Comparison of ENCODE assay signal across 23 cellular contexts in genomic region chr7:91313113-91313512, GRCh38. TPM values are rescaled to one million over a fixed set of nuclear protein-coding genes. Genes with fewer than 3 reads are reported as not detected.
DNase-seq lines count a peak whose midpoint lies in the region; ATAC-seq, FAIRE-seq and TF ChIP-seq lines count a peak whose summit lies in the region.
"Had no signal": no experiment of that assay in that cellular context is flagged by ENCODE, and none has a peak within 500 bp of the region (broad histone marks: within the 10 kb centered on the region; RNA-seq: fewer than 3 reads in every experiment).

No MANE protein-coding gene starts in this region.

- H3K36me3 ChIP-seq in RWPE2 (ENCODE audit: low read depth) (no peaks in the 10 kb centered on the region), keratinocyte (ENCODE audit: control insufficient read depth in 2 of 2, extremely low read depth in 1 of 2, insufficient read depth in 2 of 2, low read length in 2 of 2) (no peaks in the 10 kb centered on the region), parathyroid adenoma (ENCODE audit: control insufficient read depth, insufficient read depth, low read length) (no peaks in the 10 kb centered on the region), aorta (ENCODE audit: control insufficient read depth in 1 of 2, insufficient read depth in 2 of 2, low read length in 1 of 2) (no peaks in the 10 kb centered on the region), mucosa of descending colon (ENCODE audit: low read depth) (no peaks in the 10 kb centered on the region)
- H3K36me3 ChIP-seq: BLaER1 had no signal

- H3K9me3 ChIP-seq in RWPE2 (ENCODE audit: severe bottlenecking) (no peaks in the 10 kb centered on the region), keratinocyte (ENCODE audit: control insufficient read depth, low read depth, low read length) (no peaks in the 10 kb centered on the region), parathyroid adenoma (ENCODE audit: control insufficient read depth, low read length) (no peaks in the 10 kb centered on the region), aorta (ENCODE audit: control insufficient read depth, low read length) (no peaks in the 10 kb centered on the region), mucosa of descending colon (no peaks in the 10 kb centered on the region), T-helper 17 cell (ENCODE audit: control insufficient read depth, low read length, poor library complexity, severe bottlenecking) (no peaks in the 10 kb centered on the region)
- H3K9me3 ChIP-seq: BLaER1, Caco-2 had no signal

- no peaks in the 10 kb centered on the region for H3K4me1 Mint-ChIP-seq in T-helper 17 cell
- H3K4me1 Mint-ChIP-seq: CD4-positive, CD25-positive, alpha-beta regulatory T cell had no signal

- CTCF ChIA-PET in RWPE1 (lab: Yijun Ruan, JAX): interaction anchor here (0.6 kb wide), 1 partner anchor 223 kb away, joined by 6 read pairs; no protein-coding TSS in a partner anchor

- dilution Hi-C loops in keratinocyte (cut with MboI; ENCODE audit: extremely low pct_ligation_motif_present, low sequenced_read_pairs): no loop called here

- no peaks in the 10 kb centered on the region for H3K27me3 Mint-ChIP-seq in T-helper 17 cell

- H3K79me2 ChIP-seq in keratinocyte (ENCODE audit: control insufficient read depth, insufficient read depth, low read length) (no peaks in the 10 kb centered on the region), parathyroid adenoma (no peaks in the 10 kb centered on the region)

- POLR2A ChIA-PET in RWPE1 (lab: Yijun Ruan, JAX; ENCODE audit: low non-redundant PET): no interaction called here

- H2AFZ ChIP-seq in keratinocyte (ENCODE audit: control insufficient read depth, low read length) (peak overlapping the region; percentile 38), parathyroid adenoma (peak overlapping the region; percentile 26)
- H2AFZ ChIP-seq: GM23338 had no signal

- H3K9ac ChIP-seq in keratinocyte (ENCODE audit: control insufficient read depth, extremely low read depth, insufficient read depth, low read length) (no peak overlapping the region), parathyroid adenoma (no peak overlapping the region)
- H3K9ac ChIP-seq: BLaER1 had no signal

- H3K27me3 ChIP-seq in RWPE2 (ENCODE audit: insufficient read depth, poor library complexity, severe bottlenecking): no peaks in the 10 kb centered on the region
- no peaks in the 10 kb centered on the region for H3K27me3 ChIP-seq in keratinocyte (ENCODE audit: control insufficient read depth, extremely low read depth, insufficient read depth, low read length)
- H3K27me3 ChIP-seq in parathyroid adenoma (ENCODE audit: control insufficient read depth, insufficient read depth, low read length): no peaks in the 10 kb centered on the region
- H3K27me3 ChIP-seq in aorta (ENCODE audit: control insufficient read depth in 1 of 2, insufficient read depth in 2 of 2, low read length in 1 of 2): no peaks in the 10 kb centered on the region
- H3K27me3 ChIP-seq: BLaER1 had no signal

- no peaks in the 10 kb centered on the region for H3K36me3 Mint-ChIP-seq in T-helper 17 cell (ENCODE audit: low read depth)
- H3K36me3 Mint-ChIP-seq: CD4-positive, CD25-positive, alpha-beta regulatory T cell; CD8-positive, alpha-beta T cell had no signal

- intact Hi-C loops in aorta (cut with DNase I): no loop called here
- intact Hi-C loops in mucosa of descending colon (cut with DNase I, micrococcal nuclease): no loop called here

- no peak for FAIRE-seq in keratinocyte (lab: Jason Lieb, UNC)
- FAIRE-seq: A204.1, G401.6, GM12892, GM19239 had no signal

- TF ChIP-seq CTCF in RWPE1 (conservative IDR thresholded peaks at IDR 0.05; ENCODE audit: low read depth): no peak
- TF ChIP-seq CTCF in RWPE2 (IDR thresholded peaks at IDR 0.05; ENCODE audit: poor library complexity, severe bottlenecking): no peak
- TF ChIP-seq CTCF in keratinocyte (optimal IDR thresholded peaks at IDR 0.05 in 1 of 3, IDR thresholded peaks at IDR 0.05 in 1 of 3, conservative IDR thresholded peaks at IDR 0.05 in 1 of 3; ENCODE audit: extremely low read depth in 1 of 3, insufficient read depth in 2 of 3, low read length in 3 of 3): no peak
- TF ChIP-seq CTCF in parathyroid adenoma (IDR thresholded peaks at IDR 0.05): no peak
- no peak for TF ChIP-seq CTCF in mucosa of descending colon (IDR thresholded peaks at IDR 0.05)

- no peak overlapping the region for H3K4me3 ChIP-seq in RWPE2 (ENCODE audit: severe bottlenecking)
- no peak overlapping the region for H3K4me3 ChIP-seq in keratinocyte (ENCODE audit: control insufficient read depth in 2 of 3, extremely low read depth in 1 of 3, insufficient read depth in 2 of 3, low read depth in 1 of 3, low read length in 3 of 3)
- H3K4me3 ChIP-seq in parathyroid adenoma (ENCODE audit: low read depth, low read length): no peak overlapping the region
- no peak overlapping the region for H3K4me3 ChIP-seq in aorta (ENCODE audit: low read length in 2 of 2)
- no peak overlapping the region for H3K4me3 ChIP-seq in mucosa of descending colon
- H3K4me3 ChIP-seq: BLaER1, GM23338 had no signal

- H3K4me2 ChIP-seq in keratinocyte (ENCODE audit: control insufficient read depth, extremely low read depth, insufficient read depth, low read depth, low read length) (peak overlapping the region; percentile 38), parathyroid adenoma (ENCODE audit: low read length) (no peak overlapping the region)
- H3K4me2 ChIP-seq: BLaER1, GM23338 had no signal

- H3K27ac Mint-ChIP-seq in T-helper 17 cell: no peak overlapping the region
- H3K27ac Mint-ChIP-seq: B cell; CD4-positive, CD25-positive, alpha-beta regulatory T cell; CD8-positive, alpha-beta T cell; GM23338; H9 had no signal

- no peaks in the 10 kb centered on the region for H4K20me1 ChIP-seq in keratinocyte (ENCODE audit: control insufficient read depth, extremely low read depth, insufficient read depth, low read length)
- H4K20me1 ChIP-seq: BLaER1 had no signal

- DNase-seq in RWPE1 (ENCODE audit: low spot score) (no peak), RWPE2 (ENCODE audit: low spot score) (no peak), keratinocyte (ENCODE audit: low read depth, low spot score) (no peak), aorta (no peak), mucosa of descending colon (no peak), T-helper 17 cell (no peak), GM19238 (ENCODE audit: insufficient read length, low spot score) (no peak)
- DNase-seq: Caco-2; CD4-positive, CD25-positive, alpha-beta regulatory T cell; CD8-positive, alpha-beta T cell; DMS153; DND-41; H9 had no signal

- no peak overlapping the region for H3K4me3 Mint-ChIP-seq in T-helper 17 cell
- H3K4me3 Mint-ChIP-seq: B cell; CD4-positive, CD25-positive, alpha-beta regulatory T cell; CD8-positive, alpha-beta T cell; GM23338; H9 had no signal

- H3K27ac ChIP-seq in RWPE1 (peak overlapping the region; percentile 69), RWPE2 (ENCODE audit: poor library complexity, severe bottlenecking) (peak overlapping the region; percentile 78), keratinocyte (ENCODE audit: control insufficient read depth, insufficient read depth, low read length) (no peak overlapping the region), parathyroid adenoma (no peak overlapping the region), aorta (ENCODE audit: low read depth in 1 of 2, low read length in 2 of 2) (no peak overlapping the region)
- H3K27ac ChIP-seq: BLaER1, C4-2B had no signal

- H3K4me1 ChIP-seq in RWPE2 (ENCODE audit: insufficient read depth, poor library complexity, severe bottlenecking) (peaks cover 23% of the 10 kb centered on the region), keratinocyte (ENCODE audit: control insufficient read depth, extremely low read depth, insufficient read depth, low read length) (peaks cover 20% of the 10 kb centered on the region), parathyroid adenoma (no peaks in the 10 kb centered on the region), aorta (ENCODE audit: control insufficient read depth in 1 of 2, insufficient read depth in 2 of 2, low read length in 2 of 2) (peaks cover 0 to 3% of the 10 kb centered on the region in 2 donors), mucosa of descending colon (ENCODE audit: low read depth) (no peaks in the 10 kb centered on the region)
- H3K4me1 ChIP-seq: BLaER1, Caco-2 had no signal

- ATAC-seq in RWPE2 (ENCODE audit: low read depth): no peak
- ATAC-seq in aorta (ENCODE audit: low FRiP score): no peak
- no peak for ATAC-seq in mucosa of descending colon
- no peak for ATAC-seq in T-helper 17 cell
- ATAC-seq: CD8-positive, alpha-beta T cell; GM23338; HCT116 had no signal

- H3K9me1 ChIP-seq in keratinocyte (ENCODE audit: control insufficient read depth, extremely low read depth, insufficient read depth, low read length): no peaks in the 10 kb centered on the region

- 23 to 37% methylated on average over 5 of the region's 5 CpGs for WGBS in aorta, 2 donors

RNA-seq across cellular contexts. Expression of gene FZD1, which starts 48.9 kb away (rescaled TPM):
- 1.3 to 1.5 TPM (median 1.3 TPM) in 3 replicates for polyA plus RNA-seq in keratinocyte
- polyA plus RNA-seq in keratinocyte (2011; ENCODE audit: low read depth): 0.46 TPM
- polyA plus RNA-seq in keratinocyte (2011; cell fraction: cytosol; rRNA removed): 0.81 and 1.1 TPM in 2 replicates
- 1.8 and 2.2 TPM in 2 replicates for polyA plus RNA-seq in keratinocyte (2011; cell fraction: nucleus; rRNA removed)
- polyA plus RNA-seq in keratinocyte (2012; ENCODE audit: low replicate concordance): 1.5 and 1.6 TPM in 2 replicates
- 1.8 to 2.6 TPM (median 2.0 TPM) in 3 replicates for polyA minus RNA-seq in keratinocyte
- 4.0 TPM for polyA minus RNA-seq in keratinocyte (2011; cell fraction: cytosol; rRNA and poly(A)+ RNA removed)
- 4.1 and 4.2 TPM in 2 replicates for polyA minus RNA-seq in keratinocyte (2011; cell fraction: nucleus; rRNA and poly(A)+ RNA removed)
- 10 to 100 TPM; 38.5 to 49.2 TPM for total RNA-seq in aorta
- 10 to 100 TPM in 1 of 2 donors, 1 to 10 TPM in 1; 8.8 to 16.1 TPM for polyA plus RNA-seq in aorta
- total RNA-seq in mucosa of descending colon: 10 to 100 TPM in 1 of 3 donors, 1 to 10 TPM in 2; 7.3 to 15.3 (median 8.4) TPM
- total RNA-seq in T-helper 17 cell: under 1 TPM; 0.13 to 0.17 TPM
- total RNA-seq: CD8-positive, alpha-beta T cell had no signal

Comparison
In these comparisons a context has a peak if more than half of its experiments do, and no peak if none do; other contexts are left out.
1. H3K27ac ChIP-seq: peak in RWPE1 (single experiment) and RWPE2 (single experiment); none in keratinocyte (single experiment), parathyroid adenoma (single experiment) and aorta (0 of 2).
2. RNA of gene FZD1, which starts 48.9 kb away (total RNA-seq): 38.5 to 49.2 TPM in aorta and 7.3 to 15.3 TPM in mucosa of descending colon; 0.13 to 0.17 TPM in T-helper 17 cell; every median in the first group is over 4 times any median in the second.